Comparison of ENCODE assay signal across 8 cellular contexts in genomic region chr7:139362302-139362701, GRCh38. TPM values are rescaled to one million over a fixed set of nuclear protein-coding genes. Genes with fewer than 3 reads are reported as not detected.
DNase-seq lines count a peak whose midpoint lies in the region; ATAC-seq, FAIRE-seq and TF ChIP-seq lines count a peak whose summit lies in the region.
"Had no signal": no experiment of that assay in that cellular context is flagged by ENCODE, and none has a peak within 500 bp of the region (broad histone marks: within the 10 kb centered on the region; RNA-seq: fewer than 3 reads in every experiment).

No MANE protein-coding gene starts in this region.

- no peak for FAIRE-seq in K562 (lab: Jason Lieb, UNC)

- H3K9ac ChIP-seq in K562 (ENCODE audit: insufficient read depth in 1 of 2, low read depth in 2 of 2, low read length in 2 of 2): peak overlapping the region in 1 of 2 experiments; percentile 97; a peak in 2 of 4 replicates
- H3K9ac ChIP-seq in neural cell (ENCODE audit: low read length): no peak overlapping the region

- no peak overlapping the region for H2AFZ ChIP-seq in K562 (ENCODE audit: low read depth, low read length)
- no peak overlapping the region for H2AFZ ChIP-seq in neural cell (ENCODE audit: low read depth, low read length)

- 29% methylated on average over 3 of the region's 3 CpGs for WGBS in K562 (ENCODE audit: insufficient coverage, low coverage, missing lambda C conversion rate)

- H3K36me3 ChIP-seq in K562 (ENCODE audit: control insufficient read depth, insufficient read depth, low read length): peaks cover 45% of the 10 kb centered on the region
- H3K36me3 ChIP-seq in neural cell (ENCODE audit: insufficient read depth, low read length): no peaks in the 10 kb centered on the region
- H3K36me3 ChIP-seq in effector memory CD4-positive, alpha-beta T cell (ENCODE audit: control insufficient read depth, insufficient read depth, low read length): peaks cover 15% of the 10 kb centered on the region

- peak; percentile 6 for DNase-seq in GM03348 (ENCODE audit: low spot score)
- DNase-seq in LNCaP clone FGC (ENCODE audit: low read depth): no peak
- DNase-seq in K562 (ENCODE audit: extremely low read depth in 1 of 4, low spot score in 3 of 4): peak in 2 of 4 experiments; percentile 46 to 47
- DNase-seq in omental fat pad (ENCODE audit: low spot score): no peak
- DNase-seq in effector memory CD4-positive, alpha-beta T cell: no peak
- no peak for DNase-seq in GM13976 (ENCODE audit: low spot score)

- ATAC-seq in K562: no peak
- ATAC-seq in omental fat pad (ENCODE audit: low FRiP score): no peak
- ATAC-seq: Right ventricle myocardium inferior had no signal

- peaks cover 23% of the 10 kb centered on the region for H4K20me1 ChIP-seq in K562 (replicated peaks; ENCODE audit: control insufficient read depth, insufficient read depth, low read length)
- no peaks in the 10 kb centered on the region for H4K20me1 ChIP-seq in neural cell (ENCODE audit: insufficient read depth)

- H3K4me3 ChIP-seq in LNCaP clone FGC (ENCODE audit: low read depth, low read length): peak overlapping the region; percentile 93
- no peak overlapping the region for H3K4me3 ChIP-seq in K562
- H3K4me3 ChIP-seq in neural cell (ENCODE audit: low read length): peak overlapping the region; percentile 83
- H3K4me3 ChIP-seq in effector memory CD4-positive, alpha-beta T cell (ENCODE audit: insufficient read depth, low read depth, low read length, poor library complexity, severe bottlenecking): no peak overlapping the region

- in situ Hi-C loops in K562 (cut with MboI): loop anchor here (25.0 kb wide), 1 partner anchor 1400 kb away; no protein-coding TSS in a partner anchor
- in situ Hi-C loops in GM13976 (cut with MboI; ENCODE audit: low sequenced_read_pairs, unreplicated experiment): no loop called here

- intact Hi-C loops in K562 (cut with micrococcal nuclease): no loop called here

- TF ChIP-seq EP300 in K562 (IDR thresholded peaks at IDR 0.05; ENCODE audit: low read length): no peak
- no peak for TF ChIP-seq EP300 in neural cell (conservative IDR thresholded peaks at IDR 0.05; ENCODE audit: poor library complexity, severe bottlenecking)

- peaks cover 13 to 22% of the 10 kb centered on the region in 2 experiments for H3K4me1 ChIP-seq in K562 (replicated peaks in 1 of 2; ENCODE audit: control insufficient read depth in 2 of 2, insufficient read depth in 2 of 2, low read length in 2 of 2)
- peaks cover 17% of the 10 kb centered on the region for H3K4me1 ChIP-seq in effector memory CD4-positive, alpha-beta T cell (ENCODE audit: control insufficient read depth, insufficient read depth, low read length, poor library complexity, severe bottlenecking)

- H3K27ac ChIP-seq in K562 (ENCODE audit: extremely low read depth, low read depth, low read length): peak overlapping the region; percentile 98; the same call in 1 of the 3 replicates
- H3K27ac ChIP-seq in neural cell (ENCODE audit: low read length): no peak overlapping the region
- H3K27ac ChIP-seq in effector memory CD4-positive, alpha-beta T cell (ENCODE audit: insufficient read depth, low read length, poor library complexity, severe bottlenecking): no peak overlapping the region

- H3F3A ChIP-seq in neural cell (ENCODE audit: insufficient read depth, low read length, poor library complexity, severe bottlenecking): no peaks in the 10 kb centered on the region

- CTCF ChIA-PET in K562 (lab: Yijun Ruan, JAX; ENCODE audit: low intra/inter-chr PET ratio): no interaction called here

- TF ChIP-seq RAD21 in K562 (CRISPR knock-in tag; conservative IDR thresholded peaks at IDR 0.05 in 1 of 2, IDR thresholded peaks at IDR 0.05 in 1 of 2) (no peak), neural cell (conservative IDR thresholded peaks at IDR 0.05) (no peak)

- no peak for TF ChIP-seq POLR2A in K562 (conservative IDR thresholded peaks at IDR 0.05)

- H3K9me3 ChIP-seq in K562 (replicated peaks; ENCODE audit: control insufficient read depth, insufficient read depth, low read depth, low read length) (no peaks in the 10 kb centered on the region), neural cell (ENCODE audit: low read length) (no peaks in the 10 kb centered on the region)
- H3K9me3 ChIP-seq in effector memory CD4-positive, alpha-beta T cell (ENCODE audit: control insufficient read depth, low read length): no peaks in the 10 kb centered on the region

- H3K9me1 ChIP-seq in K562 (ENCODE audit: control insufficient read depth, insufficient read depth, low read length): no peaks in the 10 kb centered on the region

- H3K4me2 ChIP-seq in K562 (ENCODE audit: insufficient read depth, low read length): peak overlapping the region; percentile 30; the same call in 1 of the 2 replicates
- peak overlapping the region; percentile 53 for H3K4me2 ChIP-seq in neural cell (ENCODE audit: low read length)

- H3K79me2 ChIP-seq in K562 (ENCODE audit: control insufficient read depth, insufficient read depth, low read length): peaks cover 93% of the 10 kb centered on the region
- H3K79me2 ChIP-seq in neural cell (replicated peaks; ENCODE audit: insufficient read depth, low read length): peaks cover 69% of the 10 kb centered on the region

- H3K27me3 ChIP-seq in K562 (ENCODE audit: control insufficient read depth in 2 of 2, insufficient read depth in 2 of 2, low read length in 2 of 2) (no peaks in the 10 kb centered on the region), neural cell (ENCODE audit: insufficient read depth, low read depth, low read length) (no peaks in the 10 kb centered on the region)
- no peaks in the 10 kb centered on the region for H3K27me3 ChIP-seq in effector memory CD4-positive, alpha-beta T cell (replicated peaks; ENCODE audit: control insufficient read depth, insufficient read depth, low read length, poor library complexity, severe bottlenecking)

- BruUV-seq in K562 (replicated peaks; lab: Mats Ljungman, UMichigan): no TSS peak

- TF ChIP-seq CTCF in LNCaP clone FGC (IDR thresholded peaks at IDR 0.05; ENCODE audit: control insufficient read depth, extremely low read depth, insufficient read depth) (no peak), K562 (IDR thresholded peaks at IDR 0.05 in 2 of 3, conservative IDR thresholded peaks at IDR 0.05 in 1 of 3; ENCODE audit: insufficient read depth in 2 of 3, low read depth in 1 of 3, low read length in 3 of 3) (no peak), neural cell (IDR thresholded peaks at IDR 0.05; ENCODE audit: poor library complexity, severe bottlenecking) (no peak), omental fat pad (IDR thresholded peaks at IDR 0.05) (no peak), GM13976 (IDR thresholded peaks at IDR 0.05; ENCODE audit: borderline replicate concordance, control extremely low read depth, extremely low read depth, insufficient read depth, missing control alignments) (no peak)

- H3K9me2 ChIP-seq in neural cell (ENCODE audit: insufficient read depth, low read length): no peaks in the 10 kb centered on the region

- POLR2A ChIA-PET in K562 (lab: Yijun Ruan, JAX): interaction anchor here (0.5 kb wide), 1 partner anchor 22 kb away, joined by 3 read pairs; no protein-coding TSS in a partner anchor

TF ChIP-seq in K562, 482 proteins besides CTCF, POLR2A, EP300 and RAD21 (continues in another document):
- no peak for TF ChIP-seq ZNF79 (CRISPR knock-in tag; IDR thresholded peaks at IDR 0.05; ENCODE audit: low read depth)
- TF ChIP-seq BCOR (IDR thresholded peaks at IDR 0.05): no peak

TF ChIP-seq in neural cell, 6 proteins besides CTCF, POLR2A, EP300 and RAD21 (continues in another document):
- no peak for TF ChIP-seq POLR2AphosphoS5 (IDR thresholded peaks at IDR 0.05)

RNA-seq across cellular contexts. Expression of gene LUC7L2, which starts 2.6 kb away (rescaled TPM):
- 93.5 and 286 TPM in 2 replicates for total RNA-seq in K562 (2011; cell fraction: chromatin; rRNA removed; ENCODE audit: low replicate concordance)
- total RNA-seq in K562 (2011; cell fraction: nucleolus; rRNA removed): 133 and 154 TPM in 2 replicates
- total RNA-seq in K562 (2011; cell fraction: nucleoplasm; rRNA removed): 161 and 217 TPM in 2 replicates
- total RNA-seq in K562 (2014; rRNA removed) (110 and 119 TPM in 2 replicates), K562 (2014; rRNA removed; fragmentation: Illumina TruSeq; extraction: Trizol) (144 and 164 TPM in 2 replicates), K562 (2015; rRNA removed; fragmentation: Illumina TruSeq; extraction: Trizol) (141 and 144 TPM in 2 replicates), K562 (2021) (198 and 207 TPM in 2 replicates), omental fat pad (10 to 100 TPM; 46.6 to 78.9 (median 61.1) TPM)
- polyA plus RNA-seq in K562 (2011; rRNA removed) (95.0 and 115 TPM in 2 replicates), K562 (2014; fragmentation: Illumina TruSeq; extraction: Trizol) (137 and 168 TPM in 2 replicates), K562 (2014; fragmentation: Nextera tagmentation; extraction: Ambion mirVana) (10 to 100 TPM; 56.1 to 66.5 TPM), K562 (2014; rRNA removed) (117 and 144 TPM in 2 replicates), neural cell (118 and 153 TPM in 2 replicates)
- polyA plus RNA-seq in K562 (2011; cell fraction: cytosol; rRNA removed): 61.1 and 102 TPM in 2 replicates
- polyA plus RNA-seq in K562 (2011; cell fraction: nucleus; rRNA removed): 137 and 144 TPM in 2 replicates
- 102 and 214 TPM in 2 replicates for polyA plus RNA-seq in K562 (2012)
- polyA minus RNA-seq in K562 (2011; rRNA and poly(A)+ RNA removed): 121 and 164 TPM in 2 replicates
- 55.3 and 77.4 TPM in 2 replicates for polyA minus RNA-seq in K562 (2011; cell fraction: cytosol; rRNA and poly(A)+ RNA removed)
- polyA minus RNA-seq in K562 (2011; cell fraction: nucleus; rRNA and poly(A)+ RNA removed): 193 and 262 TPM in 2 replicates
- 93.7 and 114 TPM in 2 replicates for polyA minus RNA-seq in neural cell

RNA-seq across cellular contexts. Expression of gene FMC1, which starts 21.2 kb away (rescaled TPM):
- 10.0 and 12.5 TPM in 2 replicates for total RNA-seq in K562 (2011; cell fraction: chromatin; rRNA removed; ENCODE audit: low replicate concordance)
- 17.1 and 19.0 TPM in 2 replicates for total RNA-seq in K562 (2011; cell fraction: nucleolus; rRNA removed)
- total RNA-seq in K562 (2011; cell fraction: nucleoplasm; rRNA removed): 19.2 and 21.5 TPM in 2 replicates
- 25.8 and 28.6 TPM in 2 replicates for total RNA-seq in K562 (2014; rRNA removed)
- 16.8 and 26.1 TPM in 2 replicates for total RNA-seq in K562 (2014; rRNA removed; fragmentation: Illumina TruSeq; extraction: Trizol)
- total RNA-seq in K562 (2015; rRNA removed; fragmentation: Illumina TruSeq; extraction: Trizol): 12.1 and 14.0 TPM in 2 replicates
- 29.0 TPM in 2 replicates for total RNA-seq in K562 (2021)
- 30.6 and 49.5 TPM in 2 replicates for polyA plus RNA-seq in K562 (2011; rRNA removed)
- polyA plus RNA-seq in K562 (2011; cell fraction: cytosol; rRNA removed): 37.2 and 46.5 TPM in 2 replicates
- polyA plus RNA-seq in K562 (2011; cell fraction: nucleus; rRNA removed): 32.2 and 54.0 TPM in 2 replicates
- polyA plus RNA-seq in K562 (2012): 42.5 and 51.0 TPM in 2 replicates
- 14.1 and 25.3 TPM in 2 replicates for polyA plus RNA-seq in K562 (2014; fragmentation: Illumina TruSeq; extraction: Trizol)
- polyA plus RNA-seq in K562 (2014; fragmentation: Nextera tagmentation; extraction: Ambion mirVana): 100 to 1,000 TPM; 112 to 116 TPM
- 35.3 and 37.8 TPM in 2 replicates for polyA plus RNA-seq in K562 (2014; rRNA removed)
- 7.4 and 8.4 TPM in 2 replicates for polyA minus RNA-seq in K562 (2011; rRNA and poly(A)+ RNA removed)
- polyA minus RNA-seq in K562 (2011; cell fraction: cytosol; rRNA and poly(A)+ RNA removed): 5.2 and 8.2 TPM in 2 replicates
- 4.3 and 8.8 TPM in 2 replicates for polyA minus RNA-seq in K562 (2011; cell fraction: nucleus; rRNA and poly(A)+ RNA removed)
- 52.9 and 54.8 TPM in 2 replicates for polyA plus RNA-seq in neural cell
- 13.1 and 16.1 TPM in 2 replicates for polyA minus RNA-seq in neural cell
- 10 to 100 TPM in 3 of 4 donors, 1 to 10 TPM in 1; 4.1 to 23.6 (median 13.7) TPM for total RNA-seq in omental fat pad

Comparison
In these comparisons a context has a peak if more than half of its experiments do, and no peak if none do; other contexts are left out.
1. H3K4me3 ChIP-seq: peak in LNCaP clone FGC (single experiment) and neural cell (single experiment); none in K562 (single experiment) and effector memory CD4-positive, alpha-beta T cell (single experiment).